In the genomic region with DNA sequence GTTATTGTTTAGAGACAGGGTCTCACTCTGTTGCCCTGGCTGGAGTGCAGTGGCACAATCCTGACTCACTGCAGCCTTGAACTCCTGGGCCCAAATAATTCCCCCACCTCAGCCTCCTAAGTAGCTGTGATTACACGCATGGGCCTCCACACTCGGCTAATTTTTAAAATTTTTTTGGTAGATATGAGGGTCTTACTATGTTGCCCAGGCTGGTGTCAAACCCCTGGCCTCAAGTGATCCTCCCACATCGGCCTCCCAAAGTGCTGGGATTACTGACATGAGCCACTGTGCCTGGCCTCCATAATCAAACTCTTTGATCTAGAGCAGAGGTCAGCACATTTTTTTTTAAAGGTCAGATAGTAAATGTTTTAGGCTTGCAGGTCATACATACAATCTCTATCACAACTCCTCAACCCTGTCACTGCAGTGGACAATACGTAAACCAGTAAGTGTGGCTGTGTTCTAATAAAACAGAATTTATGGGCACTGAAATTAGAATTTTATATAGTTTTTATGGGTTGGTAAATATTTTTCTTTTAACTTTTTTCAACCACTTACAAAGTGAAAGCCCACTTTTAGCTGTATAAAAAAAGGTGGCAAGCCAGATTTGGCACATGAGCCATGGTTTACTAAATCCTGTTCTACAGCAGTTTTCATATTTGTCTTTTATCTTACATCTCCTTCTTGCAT, we compare ENCODE assay signal across 17 cellular contexts.
DNase-seq lines count a peak whose midpoint lies in the region; ATAC-seq, FAIRE-seq and TF ChIP-seq lines count a peak whose summit lies in the region.
"Had no signal": no experiment of that assay in that cellular context is flagged by ENCODE, and none has a peak within 500 bp of the region (broad histone marks: within the 10 kb centered on the region; RNA-seq: fewer than 3 reads in every experiment).

No MANE protein-coding gene starts in this region.

- TF ChIP-seq EP300 in HepG2 (IDR thresholded peaks at IDR 0.05; ENCODE audit: low read depth in 2 of 2, low read length in 2 of 2) (no peak), HepG2 (CRISPR knock-in tag; IDR thresholded peaks at IDR 0.05; ENCODE audit: borderline replicate concordance) (no peak), transverse colon (IDR thresholded peaks at IDR 0.05; ENCODE audit: low read depth) (no peak)

- 28% methylated on average over 4 of the region's 4 CpGs for WGBS in HepG2 (ENCODE audit: low lambda C conversion rate)
- 58% methylated on average over 3 of the region's 4 CpGs for WGBS in right lobe of liver (ENCODE audit: insufficient coverage, low coverage, low lambda C conversion rate, missing lambda C conversion rate)
- 60 to 65% methylated on average over 1 to 4 of the region's 4 CpGs for WGBS in transverse colon (ENCODE audit: low coverage in 1 of 2), 2 donors

- H3K9me3 ChIP-seq in HepG2 (ENCODE audit: low read length): no peaks in the 10 kb centered on the region
- H3K9me3 ChIP-seq in right lobe of liver: no peaks in the 10 kb centered on the region
- no peaks in the 10 kb centered on the region for H3K9me3 ChIP-seq in RWPE2 (ENCODE audit: severe bottlenecking)
- H3K9me3 ChIP-seq in endothelial cell of umbilical vein (replicated peaks; ENCODE audit: control insufficient read depth, insufficient read depth, low read length): no peaks in the 10 kb centered on the region
- no peaks in the 10 kb centered on the region for H3K9me3 ChIP-seq in transverse colon

- FAIRE-seq in HepG2 (lab: Jason Lieb, UNC): no peak
- no peak for FAIRE-seq in endothelial cell of umbilical vein (lab: Jason Lieb, UNC)
- FAIRE-seq: D721Med had no signal

- H2AFZ ChIP-seq in HepG2 (ENCODE audit: low read length) (no peak overlapping the region), endothelial cell of umbilical vein (ENCODE audit: low read depth, low read length) (no peak overlapping the region)

- no peak for TF ChIP-seq RAD21 in HepG2 (CRISPR knock-in tag; IDR thresholded peaks at IDR 0.05)

- H3K27me3 ChIP-seq in HepG2 (ENCODE audit: control insufficient read depth in 1 of 2, insufficient read depth in 2 of 2, low read length in 2 of 2) (no peaks in the 10 kb centered on the region), right lobe of liver (no peaks in the 10 kb centered on the region), RWPE2 (ENCODE audit: insufficient read depth, poor library complexity, severe bottlenecking) (no peaks in the 10 kb centered on the region), endothelial cell of umbilical vein (ENCODE audit: control insufficient read depth in 2 of 2, insufficient read depth in 2 of 2, low read length in 2 of 2) (no peaks in the 10 kb centered on the region), transverse colon (no peaks in the 10 kb centered on the region)

- TF ChIP-seq CTCF in HepG2 (CRISPR knock-in tag; IDR thresholded peaks at IDR 0.05) (no peak), right lobe of liver (IDR thresholded peaks at IDR 0.05) (no peak), RWPE2 (IDR thresholded peaks at IDR 0.05; ENCODE audit: poor library complexity, severe bottlenecking) (no peak), endothelial cell of umbilical vein (IDR thresholded peaks at IDR 0.05; ENCODE audit: extremely low read depth in 1 of 2, insufficient read depth in 1 of 2, low read depth in 1 of 2, low read length in 2 of 2) (no peak), transverse colon (IDR thresholded peaks at IDR 0.05) (no peak)

- dilution Hi-C loops in endothelial cell of umbilical vein (cut with MboI; ENCODE audit: extremely low pct_ligation_motif_present, low sequenced_read_pairs): no loop called here

- in situ Hi-C loops in HepG2 (cut with HindIII; ENCODE audit: extremely low pct_ligation_motif_present, low pct_unique_long_range_greater_than_20kb): no loop called here
- in situ Hi-C loops in transverse colon (cut with MboI; ENCODE audit: low pct_ligation_motif_present in 1 of 4, low pct_unique_long_range_greater_than_20kb in 1 of 4, low sequenced_read_pairs in 3 of 4): no loop called here

- DNase-seq in HepG2 (ENCODE audit: low spot score) (no peak), right lobe of liver (no peak), RWPE2 (ENCODE audit: low spot score) (no peak), endothelial cell of umbilical vein (ENCODE audit: low read depth, low spot score) (no peak), transverse colon (no peak), CD1c-positive myeloid dendritic cell (ENCODE audit: extremely low spot score) (no peak), NCI-H774 (lab: John Stamatoyannopoulos, UW) (no peak), epidermal melanocyte (ENCODE audit: insufficient read length, low spot score) (no peak)
- DNase-seq: DMS53, GDM1, Kasumi-1, NCI-H1092, NCI-H187 treated with DMSO at 0.1 percent for 48 hours, NCI-H2107 had no signal

- POLR2A ChIA-PET in HepG2 (lab: Yijun Ruan, JAX) (no interaction called here), endothelial cell of umbilical vein (lab: Charles Lee) (no interaction called here)

- no peak for ATAC-seq in HepG2
- ATAC-seq in right lobe of liver: no peak
- no peak for ATAC-seq in RWPE2 (ENCODE audit: low read depth)
- ATAC-seq: Right ventricle myocardium inferior had no signal

- no peak overlapping the region for H3K27ac ChIP-seq in HepG2 (ENCODE audit: extremely low read length, insufficient read depth, low read length)
- H3K27ac ChIP-seq in right lobe of liver: no peak overlapping the region
- H3K27ac ChIP-seq in RWPE2 (ENCODE audit: poor library complexity, severe bottlenecking): peak overlapping the region; percentile 72
- peak overlapping the region; percentile 69 for H3K27ac ChIP-seq in endothelial cell of umbilical vein (ENCODE audit: insufficient read depth, low read depth, low read length)
- H3K27ac ChIP-seq in transverse colon: peak overlapping the region in 3 of 4 donors; percentile 22 to 44 (median 44)
- H3K27ac ChIP-seq: C4-2B had no signal

- BruUV-seq in HepG2 (replicated peaks; lab: Mats Ljungman, UMichigan) (no TSS peak), endothelial cell of umbilical vein (replicated peaks; lab: Mats Ljungman, UMichigan) (no TSS peak)

- H4K20me1 ChIP-seq in HepG2 (ENCODE audit: insufficient read depth, low read length) (no peaks in the 10 kb centered on the region), endothelial cell of umbilical vein (replicated peaks; ENCODE audit: control insufficient read depth, extremely low read depth, insufficient read depth, low read length) (no peaks in the 10 kb centered on the region)

- H3K4me2 ChIP-seq in HepG2 (ENCODE audit: low read depth, low read length): no peak overlapping the region
- no peak overlapping the region for H3K4me2 ChIP-seq in endothelial cell of umbilical vein (ENCODE audit: insufficient read depth, low read length)

- 0 out of 2 replicates have a peak, but pooled peaks cover 8% of the 10 kb centered on the region for H3K4me1 ChIP-seq in HepG2 (ENCODE audit: insufficient read depth, low read length)
- peaks cover 0 to 29% (median 10%) of the 10 kb centered on the region in 4 donors for H3K4me1 ChIP-seq in right lobe of liver
- H3K4me1 ChIP-seq in RWPE2 (ENCODE audit: insufficient read depth, poor library complexity, severe bottlenecking): peaks cover 28% of the 10 kb centered on the region
- H3K4me1 ChIP-seq in endothelial cell of umbilical vein (ENCODE audit: control insufficient read depth, extremely low read depth, insufficient read depth, low read length): peaks cover 18% of the 10 kb centered on the region
- H3K4me1 ChIP-seq in transverse colon: peaks cover 0 to 39% (median 7%) of the 10 kb centered on the region in 4 donors

- no peaks in the 10 kb centered on the region for H3K9me1 ChIP-seq in endothelial cell of umbilical vein (replicated peaks; ENCODE audit: control insufficient read depth, extremely low read depth, insufficient read depth, low read length)

- H3K79me2 ChIP-seq in HepG2 (ENCODE audit: insufficient read depth, low read length): no peaks in the 10 kb centered on the region
- H3K79me2 ChIP-seq in endothelial cell of umbilical vein (ENCODE audit: control insufficient read depth, insufficient read depth, low read length): no peaks in the 10 kb centered on the region

- H3K36me3 ChIP-seq in HepG2 (replicated peaks in 1 of 2; ENCODE audit: control insufficient read depth in 1 of 2, insufficient read depth in 2 of 2, low read length in 2 of 2) (no peaks in the 10 kb centered on the region), right lobe of liver (no peaks in the 10 kb centered on the region), RWPE2 (ENCODE audit: low read depth) (no peaks in the 10 kb centered on the region), endothelial cell of umbilical vein (ENCODE audit: control insufficient read depth in 2 of 2, extremely low read depth in 1 of 2, insufficient read depth in 2 of 2, low read length in 2 of 2) (no peaks in the 10 kb centered on the region), transverse colon (no peaks in the 10 kb centered on the region)

- no peak overlapping the region for H3K4me3 ChIP-seq in HepG2 (replicated peaks in 1 of 3; ENCODE audit: insufficient read depth in 1 of 3, low read depth in 2 of 3, low read length in 3 of 3)
- H3K4me3 ChIP-seq in right lobe of liver: no peak overlapping the region
- H3K4me3 ChIP-seq in RWPE2 (ENCODE audit: severe bottlenecking): no peak overlapping the region
- H3K4me3 ChIP-seq in endothelial cell of umbilical vein (replicated peaks in 1 of 3; ENCODE audit: insufficient read depth in 1 of 3, low read depth in 1 of 3, low read length in 3 of 3): no peak overlapping the region
- H3K4me3 ChIP-seq in transverse colon: no peak overlapping the region

- TF ChIP-seq POLR2A in HepG2 (IDR thresholded peaks at IDR 0.05; ENCODE audit: insufficient read depth in 1 of 2, low read depth in 2 of 2, low read length in 2 of 2) (no peak), right lobe of liver (IDR thresholded peaks at IDR 0.05) (no peak), endothelial cell of umbilical vein (IDR thresholded peaks at IDR 0.05; ENCODE audit: low read depth, low read length) (no peak), transverse colon (IDR thresholded peaks at IDR 0.05) (no peak)

- H3K9ac ChIP-seq in HepG2 (ENCODE audit: insufficient read depth, low read depth, low read length): no peak overlapping the region
- H3K9ac ChIP-seq in endothelial cell of umbilical vein (replicated peaks; ENCODE audit: extremely low read depth, insufficient read depth, low read length): no peak overlapping the region

- intact Hi-C loops in HepG2 (cut with micrococcal nuclease; ENCODE audit: unreplicated experiment): no loop called here
- intact Hi-C loops in right lobe of liver (cut with DNase I): no loop called here
- intact Hi-C loops in endothelial cell of umbilical vein (cut with micrococcal nuclease): no loop called here
- intact Hi-C loops in transverse colon (cut with DNase I; ENCODE audit: low total_unique reads): no loop called here

- CTCF ChIA-PET in HepG2 (lab: Yijun Ruan, JAX; ENCODE audit: low intra/inter-chr PET ratio, low total read pairs): no interaction called here
- CTCF ChIA-PET in endothelial cell of umbilical vein (lab: Charles Lee): interaction anchor here (1.0 kb wide), 1 partner anchor 105 kb away, joined by 3 read pairs; the partner anchor contains the start of gene RAPGEF2

TF ChIP-seq in HepG2, 621 proteins besides CTCF, POLR2A, EP300 and RAD21 (continues in another document):
- no peak for TF ChIP-seq ZNF790 (CRISPR knock-in tag; IDR thresholded peaks at IDR 0.05; ENCODE audit: borderline replicate concordance)

TF ChIP-seq in endothelial cell of umbilical vein, 7 proteins besides CTCF, POLR2A, EP300 and RAD21 (continues in another document):
- TF ChIP-seq JUN (IDR thresholded peaks at IDR 0.05; ENCODE audit: borderline replicate concordance, insufficient read depth, insufficient read length, low read depth): no peak

Comparison
In these comparisons a context has a peak if more than half of its experiments do, and no peak if none do; other contexts are left out.
1. H3K27ac ChIP-seq: peak in RWPE2 (single experiment), endothelial cell of umbilical vein (single experiment) and transverse colon (3 of 4); none in HepG2 (single experiment) and right lobe of liver (0 of 3).